Comparison of ENCODE assay signal across 9 cellular contexts in the genomic region with DNA sequence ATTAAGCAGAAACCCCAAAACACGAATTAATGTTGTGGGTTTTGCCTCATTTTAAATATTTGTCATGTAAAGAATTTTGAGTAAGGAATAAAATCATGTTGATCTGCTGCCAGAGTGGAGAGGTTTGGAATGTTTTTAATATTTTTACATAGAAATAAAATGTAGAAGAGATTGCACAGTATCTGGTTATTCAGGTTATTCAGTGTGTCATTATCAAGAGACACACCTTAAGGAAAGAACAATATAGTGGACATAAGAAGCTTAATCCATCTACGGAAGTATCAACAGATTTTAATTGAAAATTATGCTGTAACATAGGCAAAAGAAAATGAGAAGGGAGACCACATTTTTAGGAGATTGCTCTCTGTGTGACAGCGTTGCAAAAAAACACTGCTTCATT.
"Had no signal": no experiment of that assay in that cellular context is flagged by ENCODE, and none has a peak within 500 bp of the region (broad histone marks: within the 10 kb centered on the region; RNA-seq: fewer than 3 reads in every experiment).

No MANE protein-coding gene starts in this region.

- H3K9me3 ChIP-seq: HAP-1 had no signal

- H3K27ac Mint-ChIP-seq: HFFc6, IgD-negative memory B cell had no signal

- H3K9ac ChIP-seq: GM23248 had no signal

- DNase-seq: GM23248, GOT3, H7, HFFc6 had no signal

- H3K4me3 Mint-ChIP-seq: HFFc6, IgD-negative memory B cell had no signal

- FAIRE-seq: HepG2 had no signal

- H3K27ac ChIP-seq: GM23248, HL-60 had no signal

- H2AFZ ChIP-seq: GM23248 had no signal

- H3K4me1 ChIP-seq: HAP-1 had no signal

- H3K36me3 ChIP-seq: HAP-1 had no signal

- H3K4me1 Mint-ChIP-seq: IgD-negative memory B cell had no signal

- ATAC-seq: HCT116, HepG2 had no signal

- H3K4me3 ChIP-seq: GM23248, HAP-1 had no signal
